24 cellular contexts compared by ENCODE assay signal in the genomic region with DNA sequence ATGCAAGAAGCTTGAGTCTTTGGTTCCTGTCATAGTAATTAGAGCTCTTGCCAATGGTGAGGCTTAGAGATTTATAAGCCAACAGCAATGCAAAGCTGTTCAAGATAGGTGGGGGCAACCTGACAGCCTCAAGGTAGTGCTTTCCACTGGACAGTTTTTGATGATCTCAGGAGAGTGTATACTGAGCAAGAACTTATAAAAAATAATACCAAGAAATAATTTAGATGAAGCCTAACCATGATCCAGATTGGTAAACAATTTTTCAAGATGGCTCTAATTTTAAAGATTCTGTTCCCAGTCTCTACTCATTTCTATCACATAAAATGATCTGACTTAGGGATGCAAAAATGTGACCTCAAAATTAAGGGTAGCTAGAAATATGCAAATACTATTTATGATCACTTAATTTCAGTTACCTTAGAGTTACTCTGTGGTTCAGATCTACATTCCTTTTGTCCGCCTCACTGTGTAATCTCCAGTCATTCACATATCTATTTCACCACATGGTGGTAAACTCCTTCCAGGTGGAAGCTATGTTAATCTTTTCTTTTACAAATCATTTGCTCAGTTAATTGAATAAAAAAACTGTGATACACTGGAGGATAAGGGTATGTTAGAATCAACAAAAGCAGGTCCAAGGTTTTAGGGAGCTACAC.
A peak's percentile ranks its signal among the peaks of the same experiment; 100 is the strongest.
DNase-seq lines count a peak whose midpoint lies in the region.
"Had no signal": no experiment of that assay in that cellular context is flagged by ENCODE, and none has a peak within 500 bp of the region (broad histone marks: within the 10 kb centered on the region; RNA-seq: fewer than 3 reads in every experiment).

No MANE protein-coding gene starts in this region.

- DNase-seq in A172 (ENCODE audit: low spot score) = peak; percentile 33
- peak; percentile 52 for DNase-seq in HT1080 (ENCODE audit: low read depth)
- DNase-seq in amniotic epithelial cell (ENCODE audit: low read depth) = peak; percentile 51
- DNase-seq in glomerular visceral epithelial cell (ENCODE audit: extremely low spot score) = peak; percentile 69
- no peak for DNase-seq in germinal center (ENCODE audit: low spot score)
- DNase-seq in effector CD8-positive, alpha-beta T cell (lab: John Stamatoyannopoulos, UW) = no peak
- DNase-seq in activated CD4-positive, alpha-beta T cell treated with anti-CD3 and anti-CD28 coated beads for 48 hours = no peak
- DNase-seq in NK-92 (lab: John Stamatoyannopoulos, UW; ENCODE audit: unreplicated experiment) = no peak
- DNase-seq: adrenal gland; central memory CD4-positive, alpha-beta T cell; DMS79 treated with DMSO at 0.1 percent for 48 hours; heart right ventricle; Karpas-422; left ventricle myocardium superior; naive thymus-derived CD8-positive, alpha-beta T cell; NCI-H1092 treated with DMSO at 0.1 percent for 48 hours; NCI-H187 treated with DMSO at 0.1 percent for 48 hours; NCI-H345; PC-9; right cardiac atrium; stimulated activated CD4-positive, alpha-beta T cell treated with anti-CD3 and anti-CD28 coated beads, Interleukin-12 subunit alpha, Interleukin-12 subunit beta, amount 100 ng/mL, for 4 hours; stimulated activated CD4-positive, alpha-beta T cell treated with anti-CD3 and anti-CD28 coated beads, Interleukin-4, amount 100 ng/mL, for 4 hours; stimulated activated naive CD4-positive, alpha-beta T cell; uterus had no signal

Comparison
In these comparisons a context has a peak if more than half of its experiments do, and no peak if none do; other contexts are left out.
1. DNase-seq: peak in A172 (single experiment), HT1080 (single experiment), amniotic epithelial cell (single experiment) and glomerular visceral epithelial cell (single experiment); none in germinal center (single experiment), effector CD8-positive, alpha-beta T cell (single experiment), activated CD4-positive, alpha-beta T cell treated with anti-CD3 and anti-CD28 coated beads for 48 hours (single experiment) and NK-92 (single experiment).